ENCODE assay signal across 22 cellular contexts in the genomic region with DNA sequence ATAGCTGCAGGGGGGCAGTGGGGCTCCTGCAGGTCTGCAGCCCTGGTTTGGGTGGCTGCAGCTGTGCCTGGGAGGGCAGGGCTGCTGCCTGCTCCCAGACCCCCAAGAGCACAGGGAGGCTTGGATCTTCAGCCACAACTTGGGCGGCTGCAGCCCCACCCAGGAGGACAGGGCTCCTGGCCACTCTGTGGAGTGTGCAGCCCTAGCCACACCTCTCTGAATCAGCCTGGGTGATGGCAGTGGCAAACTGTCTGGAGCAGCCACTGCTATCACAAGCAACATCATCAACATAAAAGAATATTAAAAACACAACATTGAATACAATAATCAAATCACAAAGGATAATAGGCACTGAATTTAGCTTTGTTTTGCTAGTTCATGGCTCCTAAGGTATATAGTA.
A peak's percentile ranks its signal among the peaks of the same experiment; 100 is the strongest.
DNase-seq lines count a peak whose midpoint lies in the region; ATAC-seq and TF ChIP-seq lines count a peak whose summit lies in the region.
"Had no signal": no experiment of that assay in that cellular context is flagged by ENCODE, and none has a peak within 500 bp of the region (broad histone marks: within the 10 kb centered on the region; RNA-seq: fewer than 3 reads in every experiment).

No MANE protein-coding gene starts in this region.

- H3K23ac ChIP-seq in mesendoderm (ENCODE audit: low read length): no peak overlapping the region

- H3K27me3 ChIP-seq in GM23248 (replicated peaks; ENCODE audit: insufficient read depth) (no peaks in the 10 kb centered on the region), PC-3 (ENCODE audit: low read length) (no peaks in the 10 kb centered on the region), mesendoderm (ENCODE audit: insufficient read depth, low read length, poor library complexity) (no peaks in the 10 kb centered on the region), colonic mucosa (no peaks in the 10 kb centered on the region)
- H3K27me3 ChIP-seq: BLaER1 had no signal

- no peak for TF ChIP-seq CTCF in PC-3 (conservative IDR thresholded peaks at IDR 0.05; ENCODE audit: low read depth, low read length)
- TF ChIP-seq CTCF in astrocyte of the spinal cord (IDR thresholded peaks at IDR 0.05; ENCODE audit: low read depth, low read length): peak; percentile 1
- no peak for TF ChIP-seq CTCF in colonic mucosa (IDR thresholded peaks at IDR 0.05)

- no peaks in the 10 kb centered on the region for H3K79me1 ChIP-seq in mesendoderm (ENCODE audit: low read length)

- no peak overlapping the region for H3K4ac ChIP-seq in mesendoderm (ENCODE audit: low read depth, low read length)

- H3K27ac ChIP-seq in GM23248: no peak overlapping the region
- H3K27ac ChIP-seq in PC-3 (ENCODE audit: low read length): no peak overlapping the region
- no peak overlapping the region for H3K27ac ChIP-seq in mesendoderm (ENCODE audit: low read depth, low read length)
- no peak overlapping the region for H3K27ac ChIP-seq in colonic mucosa
- H3K27ac ChIP-seq: 22Rv1, BLaER1, C4-2B had no signal

- H3K4me1 ChIP-seq in GM23248 (ENCODE audit: insufficient read depth): no peaks in the 10 kb centered on the region
- H3K4me1 ChIP-seq in PC-3 (ENCODE audit: insufficient read depth, low read length): no peaks in the 10 kb centered on the region
- H3K4me1 ChIP-seq in mesendoderm (ENCODE audit: control insufficient read depth, low read depth, low read length): no peaks in the 10 kb centered on the region
- no peaks in the 10 kb centered on the region for H3K4me1 ChIP-seq in colonic mucosa
- H3K4me1 ChIP-seq: BLaER1, Caco-2 had no signal

- H3K4me2 ChIP-seq in GM23248 (ENCODE audit: unreplicated experiment): no peak overlapping the region
- H3K4me2 ChIP-seq in PC-3 (ENCODE audit: low read length): no peak overlapping the region
- H3K4me2 ChIP-seq in mesendoderm (ENCODE audit: low read length): no peak overlapping the region
- H3K4me2 ChIP-seq: BLaER1 had no signal

- no peak overlapping the region for H2BK15ac ChIP-seq in mesendoderm (replicated peaks; ENCODE audit: low read depth)

- H3F3A ChIP-seq in GM23248 (ENCODE audit: insufficient read depth): no peaks in the 10 kb centered on the region
- no peaks in the 10 kb centered on the region for H3F3A ChIP-seq in PC-3 (ENCODE audit: low read length, unreplicated experiment)

- no peak overlapping the region for H2AFZ ChIP-seq in GM23248
- no peak overlapping the region for H2AFZ ChIP-seq in PC-3 (ENCODE audit: low read length)

- no peak overlapping the region for H3K18ac ChIP-seq in mesendoderm (ENCODE audit: low read length)

- H4K5ac ChIP-seq in mesendoderm (ENCODE audit: low read length): no peak overlapping the region

- no peaks in the 10 kb centered on the region for H3K79me2 ChIP-seq in GM23248 (ENCODE audit: insufficient read depth)
- H3K79me2 ChIP-seq in PC-3 (ENCODE audit: low read length): no peaks in the 10 kb centered on the region
- no peaks in the 10 kb centered on the region for H3K79me2 ChIP-seq in mesendoderm (ENCODE audit: control insufficient read depth, insufficient read depth, low read length)

- no peaks in the 10 kb centered on the region for H3K9me3 Mint-ChIP-seq in stimulated activated memory B cell treated with anti-CD40 and anti-IgM and Interleukin-4, amounts not matched to agents 10 μg/mL and 1 μg/mL and 100 μg/mL, for 72 hours
- H3K9me3 Mint-ChIP-seq: CD8-positive, alpha-beta T cell had no signal

- POLR2A ChIA-PET in PC-3 (lab: Charles Lee; ENCODE audit: unreplicated experiment): no interaction called here

- no peak overlapping the region for H2BK120ac ChIP-seq in mesendoderm (ENCODE audit: low read depth, low read length)

- H3K4me3 Mint-ChIP-seq in stimulated activated memory B cell treated with anti-CD40 and anti-IgM and Interleukin-4, amounts not matched to agents 10 μg/mL and 1 μg/mL and 100 μg/mL, for 72 hours: no peak overlapping the region
- H3K4me3 Mint-ChIP-seq: B cell; CD4-positive, CD25-positive, alpha-beta regulatory T cell; CD8-positive, alpha-beta T cell had no signal

- ATAC-seq in PC-3 (peak; percentile 33; the same call in 1 of the 2 replicates), HG02588 (IDR thresholded peaks at IDR 0.05; ENCODE audit: unreplicated experiment) (no peak)
- ATAC-seq in stimulated activated memory B cell treated with anti-CD40 and anti-IgM and Interleukin-4, amounts not matched to agents 10 μg/mL and 1 μg/mL and 100 μg/mL, for 72 hours: peak; percentile 12
- ATAC-seq: CD8-positive, alpha-beta T cell; GM12878 had no signal

- H2BK5ac ChIP-seq in mesendoderm (ENCODE audit: low read length): no peak overlapping the region

- no peaks in the 10 kb centered on the region for H3K27me3 Mint-ChIP-seq in stimulated activated memory B cell treated with anti-CD40 and anti-IgM and Interleukin-4, amounts not matched to agents 10 μg/mL and 1 μg/mL and 100 μg/mL, for 72 hours
- H3K27me3 Mint-ChIP-seq: B cell had no signal

- no peaks in the 10 kb centered on the region for H3K9me2 ChIP-seq in GM23248 (ENCODE audit: insufficient read depth)
- H3K9me2 ChIP-seq in PC-3 (replicated peaks; ENCODE audit: low read length): no peaks in the 10 kb centered on the region

- WGBS in GM23248 (ENCODE audit: low coverage in 1 of 2, low lambda C conversion rate in 2 of 2, missing lambda C conversion rate in 2 of 2), 2 experiments: 42 to 50% methylated on average over 1 of the region's 1 CpG
- WGBS in mesendoderm (ENCODE audit: extremely low coverage, insufficient coverage, low lambda C conversion rate): no CpG with 5 or more reads among the region's 1 CpG

- H3K4me1 Mint-ChIP-seq in stimulated activated memory B cell treated with anti-CD40 and anti-IgM and Interleukin-4, amounts not matched to agents 10 μg/mL and 1 μg/mL and 100 μg/mL, for 72 hours: no peaks in the 10 kb centered on the region
- H3K4me1 Mint-ChIP-seq: B cell; CD4-positive, CD25-positive, alpha-beta regulatory T cell had no signal

- no TSS peak for BruUV-seq in PC-3 (replicated peaks; lab: Mats Ljungman, UMichigan)

- H3K9me3 ChIP-seq in GM23248 (ENCODE audit: low read depth) (no peaks in the 10 kb centered on the region), PC-3 (ENCODE audit: low read length) (no peaks in the 10 kb centered on the region), colonic mucosa (no peaks in the 10 kb centered on the region)
- H3K9me3 ChIP-seq: Caco-2 had no signal

- H3K36me3 ChIP-seq in GM23248 (ENCODE audit: low read depth) (no peaks in the 10 kb centered on the region), PC-3 (ENCODE audit: low read depth, low read length) (no peaks in the 10 kb centered on the region), mesendoderm (ENCODE audit: control insufficient read depth, insufficient read depth, low read length) (no peaks in the 10 kb centered on the region), colonic mucosa (no peaks in the 10 kb centered on the region)
- H3K36me3 ChIP-seq: BLaER1 had no signal

- no peak overlapping the region for H3K27ac Mint-ChIP-seq in stimulated activated memory B cell treated with anti-CD40 and anti-IgM and Interleukin-4, amounts not matched to agents 10 μg/mL and 1 μg/mL and 100 μg/mL, for 72 hours
- H3K27ac Mint-ChIP-seq: B cell; CD4-positive, CD25-positive, alpha-beta regulatory T cell; CD8-positive, alpha-beta T cell had no signal

- no peak overlapping the region for H3K56ac ChIP-seq in mesendoderm (ENCODE audit: low read length)

- no peaks in the 10 kb centered on the region for H4K20me1 ChIP-seq in GM23248 (ENCODE audit: insufficient read depth)
- H4K20me1 ChIP-seq in PC-3 (ENCODE audit: low read length): no peaks in the 10 kb centered on the region
- H4K20me1 ChIP-seq: BLaER1 had no signal

- H3K9ac ChIP-seq in GM23248: no peak overlapping the region
- H3K9ac ChIP-seq in PC-3 (ENCODE audit: low read length): no peak overlapping the region
- no peak overlapping the region for H3K9ac ChIP-seq in mesendoderm (ENCODE audit: low read length)
- no peak overlapping the region for H3K9ac ChIP-seq in colonic mucosa (ENCODE audit: low read depth in 2 of 2, low read length in 2 of 2)
- H3K9ac ChIP-seq: BLaER1 had no signal

- H3K4me3 ChIP-seq in GM23248 (no peak overlapping the region), PC-3 (ENCODE audit: low read length) (no peak overlapping the region), astrocyte of the spinal cord (ENCODE audit: low read depth, low read length) (no peak overlapping the region), mesendoderm (ENCODE audit: low read length) (no peak overlapping the region), colonic mucosa (no peak overlapping the region)
- H3K4me3 ChIP-seq: BLaER1, GM12878 had no signal

- CTCF ChIA-PET in PC-3 (lab: Charles Lee): no interaction called here

- no peaks in the 10 kb centered on the region for H3K36me3 Mint-ChIP-seq in stimulated activated memory B cell treated with anti-CD40 and anti-IgM and Interleukin-4, amounts not matched to agents 10 μg/mL and 1 μg/mL and 100 μg/mL, for 72 hours
- H3K36me3 Mint-ChIP-seq: CD4-positive, CD25-positive, alpha-beta regulatory T cell; CD8-positive, alpha-beta T cell had no signal

- in situ Hi-C loops in GM23248 (cut with MboI): no loop called here
- in situ Hi-C loops in astrocyte of the spinal cord (cut with HindIII; ENCODE audit: low sequenced_read_pairs): no loop called here

- no peak overlapping the region for H4K8ac ChIP-seq in mesendoderm (ENCODE audit: low read depth, low read length)

- H2AK5ac ChIP-seq in mesendoderm (ENCODE audit: low read length): no peak overlapping the region

- DNase-seq in GM23248: peak; percentile 8
- no peak for DNase-seq in PC-3
- DNase-seq in astrocyte of the spinal cord (ENCODE audit: low read depth, low spot score): no peak
- DNase-seq in mesendoderm: no peak
- DNase-seq in colonic mucosa: no peak
- DNase-seq in T-helper 1 cell: no peak
- DNase-seq: Caco-2; CD4-positive, CD25-positive, alpha-beta regulatory T cell; CD8-positive, alpha-beta T cell; DMS153; DND-41; GDM1; GOT3; H7; HCEC 1CT had no signal

- intact Hi-C loops in PC-3 (cut with micrococcal nuclease): no loop called here
- intact Hi-C loops in colonic mucosa (cut with DNase I): no loop called here
